Comparison of ENCODE assay signal across 8 cellular contexts in genomic region chr2:119224391-119224972, GRCh38. TPM values are rescaled to one million over a fixed set of nuclear protein-coding genes. Genes with fewer than 3 reads are reported as not detected.
DNase-seq lines count a peak whose midpoint lies in the region; ATAC-seq and TF ChIP-seq lines count a peak whose summit lies in the region.

No MANE protein-coding gene starts in this region.

- H3K36me3 Mint-ChIP-seq in natural killer cell, result no peaks in the 10 kb centered on the region
- H3K36me3 Mint-ChIP-seq in natural killer cell treated with Interleukin-12 subunit alpha and Interleukin-12 subunit beta and Interleukin-15 and Interleukin-18, amount 100 ng/mL, for 72 hours, result no peaks in the 10 kb centered on the region

- 16 to 20% methylated on average over 11 of the region's 11 CpGs for WGBS in aorta, 2 donors

- H3K27ac Mint-ChIP-seq in natural killer cell, result no peak overlapping the region
- H3K27ac Mint-ChIP-seq in natural killer cell treated with Interleukin-12 subunit alpha and Interleukin-12 subunit beta and Interleukin-15 and Interleukin-18, amount 100 ng/mL, for 72 hours, result no peak overlapping the region

- H3K36me3 ChIP-seq in mucosa of rectum (ENCODE audit: control insufficient read depth in 2 of 2, insufficient read depth in 2 of 2, low read length in 2 of 2) (no peaks in the 10 kb centered on the region), aorta (ENCODE audit: control insufficient read depth in 1 of 2, insufficient read depth in 2 of 2, low read length in 1 of 2) (no peaks in the 10 kb centered on the region)

- TF ChIP-seq CTCF in natural killer cell (IDR thresholded peaks at IDR 0.05) (no peak), dorsolateral prefrontal cortex (IDR thresholded peaks at IDR 0.05 in 54 of 56, conservative IDR thresholded peaks at IDR 0.05 in 2 of 56; ENCODE audit: low read depth in 1 of 56, partially characterized antibody in 56 of 56) (no peak)

- ATAC-seq in natural killer cell, result no peak
- ATAC-seq in natural killer cell treated with Interleukin-12 subunit alpha and Interleukin-12 subunit beta and Interleukin-15 and Interleukin-18, amount 100 ng/mL, for 72 hours, result no peak
- ATAC-seq in aorta (ENCODE audit: low FRiP score), result no peak
- ATAC-seq in esophagus mucosa, result no peak

- peak overlapping the region in 5 of 59 donors; percentile 24 to 73 (median 63) for H3K27ac ChIP-seq in dorsolateral prefrontal cortex
- no peak overlapping the region for H3K27ac ChIP-seq in mucosa of rectum (ENCODE audit: low read depth in 2 of 2, low read length in 2 of 2)
- no peak overlapping the region for H3K27ac ChIP-seq in aorta (ENCODE audit: low read depth in 1 of 2, low read length in 2 of 2)

- H3K9ac ChIP-seq in mucosa of rectum (ENCODE audit: low read depth in 1 of 2, low read length in 2 of 2), result peak overlapping the region; percentile 14 to 74

- H3K9me3 ChIP-seq in mucosa of rectum (ENCODE audit: control insufficient read depth in 2 of 2, low read length in 2 of 2) (no peaks in the 10 kb centered on the region), aorta (ENCODE audit: control insufficient read depth, low read length) (no peaks in the 10 kb centered on the region)

- DNase-seq in natural killer cell, result no peak
- no peak for DNase-seq in natural killer cell treated with Interleukin-12 subunit alpha and Interleukin-12 subunit beta and Interleukin-15 and Interleukin-18, amount 100 ng/mL, for 72 hours (ENCODE audit: low spot score)
- DNase-seq in dorsolateral prefrontal cortex, result no peak
- DNase-seq in aorta, result peak in 1 of 2 donors; percentile 65
- DNase-seq in NCI-H1417 treated with DMSO at 0.1 percent for 48 hours (lab: John Stamatoyannopoulos, UW), result no peak
- no peak for DNase-seq in superior temporal gyrus (ENCODE audit: extremely low spot score)

- no peaks in the 10 kb centered on the region for H3K27me3 Mint-ChIP-seq in natural killer cell (ENCODE audit: low read depth in 2 of 2)
- no peaks in the 10 kb centered on the region for H3K27me3 Mint-ChIP-seq in natural killer cell treated with Interleukin-12 subunit alpha and Interleukin-12 subunit beta and Interleukin-15 and Interleukin-18, amount 100 ng/mL, for 72 hours

- peak overlapping the region; percentile 71 for H3K4me3 Mint-ChIP-seq in natural killer cell
- H3K4me3 Mint-ChIP-seq in natural killer cell treated with Interleukin-12 subunit alpha and Interleukin-12 subunit beta and Interleukin-15 and Interleukin-18, amount 100 ng/mL, for 72 hours, result no peak overlapping the region

- no peaks in the 10 kb centered on the region for H3K4me1 Mint-ChIP-seq in natural killer cell
- H3K4me1 Mint-ChIP-seq in natural killer cell treated with Interleukin-12 subunit alpha and Interleukin-12 subunit beta and Interleukin-15 and Interleukin-18, amount 100 ng/mL, for 72 hours (ENCODE audit: low read depth in 2 of 2), result no peaks in the 10 kb centered on the region

- H3K27me3 ChIP-seq in dorsolateral prefrontal cortex (peaks cover 0 to 23% (median 8%) of the 10 kb centered on the region in 45 donors), mucosa of rectum (ENCODE audit: control insufficient read depth in 2 of 2, insufficient read depth in 2 of 2, low read length in 2 of 2) (no peaks in the 10 kb centered on the region), aorta (ENCODE audit: control insufficient read depth in 1 of 2, insufficient read depth in 2 of 2, low read length in 1 of 2) (no peaks in the 10 kb centered on the region)

- H3K4me1 ChIP-seq in mucosa of rectum (ENCODE audit: control insufficient read depth in 2 of 2, insufficient read depth in 2 of 2, low read length in 2 of 2) (peaks cover 3 to 16% of the 10 kb centered on the region in 2 donors), aorta (ENCODE audit: control insufficient read depth in 1 of 2, insufficient read depth in 2 of 2, low read length in 2 of 2) (no peaks in the 10 kb centered on the region)

- H3K4me3 ChIP-seq in dorsolateral prefrontal cortex (peak overlapping the region; percentile 38 to 81 (median 64)), mucosa of rectum (ENCODE audit: low read length in 2 of 2) (peak overlapping the region; percentile 68 to 69), aorta (ENCODE audit: low read length in 2 of 2) (peak overlapping the region; percentile 30 to 61)

- intact Hi-C loops in natural killer cell (cut with micrococcal nuclease) (no loop called here), dorsolateral prefrontal cortex (cut with DNase I) (no loop called here), aorta (cut with DNase I) (loop anchor here in 1 of 2 donors (10.0 kb wide), 1 partner anchor 140 kb away; the partner anchor contains the start of genes C2orf76 and DBI)

- H3K9me3 Mint-ChIP-seq in natural killer cell, result no peaks in the 10 kb centered on the region
- no peaks in the 10 kb centered on the region for H3K9me3 Mint-ChIP-seq in natural killer cell treated with Interleukin-12 subunit alpha and Interleukin-12 subunit beta and Interleukin-15 and Interleukin-18, amount 100 ng/mL, for 72 hours

RNA-seq across cellular contexts. Expression of gene STEAP3, which starts 0.8 kb away (rescaled TPM):
- total RNA-seq in natural killer cell, result 1 to 10 TPM; 1.7 to 2.5 (median 2.0) TPM
- total RNA-seq in natural killer cell treated with Interleukin-12 subunit alpha and Interleukin-12 subunit beta and Interleukin-15 and Interleukin-18, amount 100 ng/mL, for 72 hours, result 1 to 10 TPM; 1.3 to 2.3 TPM
- total RNA-seq in dorsolateral prefrontal cortex, result 10 to 100 TPM in 8 of 120 experiments, 1 to 10 TPM in 112; 1.0 to 15.2 (median 4.1) TPM
- 10 to 100 TPM in 1 of 2 donors, 1 to 10 TPM in 1; 8.0 to 20.3 TPM for total RNA-seq in aorta
- polyA plus RNA-seq in aorta, result 1 to 10 TPM; 1.9 to 4.6 TPM
- 11.6 TPM for total RNA-seq in esophagus mucosa
